ENCODE assay signal across 30 cellular contexts in genomic region chr6:106107043-106107613, GRCh38. TPM values are rescaled to one million over a fixed set of nuclear protein-coding genes. Genes with fewer than 3 reads are reported as not detected.
A peak's percentile ranks its signal among the peaks of the same experiment; 100 is the strongest.
DNase-seq lines count a peak whose midpoint lies in the region; ATAC-seq and FAIRE-seq lines count a peak whose summit lies in the region.
"Had no signal": no experiment of that assay in that cellular context is flagged by ENCODE, and none has a peak within 500 bp of the region (broad histone marks: within the 10 kb centered on the region; RNA-seq: fewer than 3 reads in every experiment).

No MANE protein-coding gene starts in this region.

- H3K27ac Mint-ChIP-seq in activated T-cell treated with anti-CD3 and anti-CD28 coated beads, Interleukin-2, amount 50 U/mL, for 24 hours = peak overlapping the region; percentile 42
- H3K27ac Mint-ChIP-seq in activated T-helper 1 cell treated with anti-CD3 and anti-CD28 coated beads, Interleukin-12 subunit alpha, Interleukin-12 subunit beta, Interleukin-2, Interleukin-4 antibody, amounts not matched to agents 30 ng/mL and 10 ng/mL and 1 ng/mL, durations not matched to agents 14 hours and 24 hours and 36 hours = peak overlapping the region; percentile 46
- H3K27ac Mint-ChIP-seq in natural killer cell treated with Interleukin-12 subunit alpha and Interleukin-12 subunit beta and Interleukin-15 and Interleukin-18, amount 100 ng/mL, for 72 hours = peak overlapping the region; percentile 96 to 100
- H3K27ac Mint-ChIP-seq: endodermal cell, nephron had no signal

- peaks cover 2% of the 10 kb centered on the region for H3K9me3 Mint-ChIP-seq in activated T-cell treated with anti-CD3 and anti-CD28 coated beads, Interleukin-2, amount 50 U/mL, for 24 hours
- H3K9me3 Mint-ChIP-seq in activated T-helper 1 cell treated with anti-CD3 and anti-CD28 coated beads, Interleukin-12 subunit alpha, Interleukin-12 subunit beta, Interleukin-2, Interleukin-4 antibody, amounts not matched to agents 30 ng/mL and 10 ng/mL and 1 ng/mL, durations not matched to agents 14 hours and 24 hours and 36 hours = no peaks in the 10 kb centered on the region
- H3K9me3 Mint-ChIP-seq in natural killer cell treated with Interleukin-12 subunit alpha and Interleukin-12 subunit beta and Interleukin-15 and Interleukin-18, amount 100 ng/mL, for 72 hours = no peaks in the 10 kb centered on the region
- H3K9me3 Mint-ChIP-seq: endodermal cell, IgD-negative memory B cell, nephron had no signal

- peak; percentile 37 to 61 for ATAC-seq in natural killer cell treated with Interleukin-12 subunit alpha and Interleukin-12 subunit beta and Interleukin-15 and Interleukin-18, amount 100 ng/mL, for 72 hours
- ATAC-seq: left ventricle myocardium superior, pancreas had no signal

- H3K36me3 Mint-ChIP-seq in activated T-cell treated with anti-CD3 and anti-CD28 coated beads, Interleukin-2, amount 50 U/mL, for 24 hours (ENCODE audit: low read depth) = peaks cover 78% of the 10 kb centered on the region
- peaks cover 75% of the 10 kb centered on the region for H3K36me3 Mint-ChIP-seq in activated T-helper 1 cell treated with anti-CD3 and anti-CD28 coated beads, Interleukin-12 subunit alpha, Interleukin-12 subunit beta, Interleukin-2, Interleukin-4 antibody, amounts not matched to agents 30 ng/mL and 10 ng/mL and 1 ng/mL, durations not matched to agents 14 hours and 24 hours and 36 hours (ENCODE audit: low read depth)
- peaks cover 61% of the 10 kb centered on the region for H3K36me3 Mint-ChIP-seq in natural killer cell treated with Interleukin-12 subunit alpha and Interleukin-12 subunit beta and Interleukin-15 and Interleukin-18, amount 100 ng/mL, for 72 hours

- peak overlapping the region; percentile 8 for H3K4me3 Mint-ChIP-seq in activated T-cell treated with anti-CD3 and anti-CD28 coated beads, Interleukin-2, amount 50 U/mL, for 24 hours
- H3K4me3 Mint-ChIP-seq in activated T-helper 1 cell treated with anti-CD3 and anti-CD28 coated beads, Interleukin-12 subunit alpha, Interleukin-12 subunit beta, Interleukin-2, Interleukin-4 antibody, amounts not matched to agents 30 ng/mL and 10 ng/mL and 1 ng/mL, durations not matched to agents 14 hours and 24 hours and 36 hours = peak overlapping the region; percentile 43
- peak overlapping the region; percentile 98 for H3K4me3 Mint-ChIP-seq in natural killer cell treated with Interleukin-12 subunit alpha and Interleukin-12 subunit beta and Interleukin-15 and Interleukin-18, amount 100 ng/mL, for 72 hours
- H3K4me3 Mint-ChIP-seq: endodermal cell, nephron had no signal

- intact Hi-C loops in activated T-helper 1 cell treated with anti-CD3 and anti-CD28 coated beads, Interleukin-12 subunit alpha, Interleukin-12 subunit beta, Interleukin-2, Interleukin-4 antibody, amounts not matched to agents 30 ng/mL and 10 ng/mL and 1 ng/mL, durations not matched to agents 14 hours and 24 hours and 36 hours (cut with micrococcal nuclease) = no loop called here

- peak; percentile 44 for FAIRE-seq in GM19239 (lab: Jason Lieb, UNC)
- FAIRE-seq: bronchial epithelial cell, D721Med, pancreas had no signal

- peaks cover 15% of the 10 kb centered on the region for H3K27me3 Mint-ChIP-seq in activated T-cell treated with anti-CD3 and anti-CD28 coated beads, Interleukin-2, amount 50 U/mL, for 24 hours
- H3K27me3 Mint-ChIP-seq in activated T-helper 1 cell treated with anti-CD3 and anti-CD28 coated beads, Interleukin-12 subunit alpha, Interleukin-12 subunit beta, Interleukin-2, Interleukin-4 antibody, amounts not matched to agents 30 ng/mL and 10 ng/mL and 1 ng/mL, durations not matched to agents 14 hours and 24 hours and 36 hours (ENCODE audit: insufficient read depth) = no peaks in the 10 kb centered on the region
- no peaks in the 10 kb centered on the region for H3K27me3 Mint-ChIP-seq in natural killer cell treated with Interleukin-12 subunit alpha and Interleukin-12 subunit beta and Interleukin-15 and Interleukin-18, amount 100 ng/mL, for 72 hours
- H3K27me3 Mint-ChIP-seq: IgD-negative memory B cell had no signal

- DNase-seq in activated T-cell treated with anti-CD3 and anti-CD28 coated beads, Interleukin-2, amount 50 U/mL, for 24 hours = no peak
- DNase-seq in activated T-cell treated with anti-CD3 and anti-CD28 coated beads, Interleukin-2, amount 50 U/mL, for 48 hours = no peak
- DNase-seq in GM19239 (ENCODE audit: insufficient read length, low spot score) = no peak
- no peak for DNase-seq in activated T-helper 1 cell treated with anti-CD3 and anti-CD28 coated beads, Interleukin-12 subunit alpha, Interleukin-12 subunit beta, Interleukin-2, Interleukin-4 antibody, amounts not matched to agents 30 ng/mL and 10 ng/mL and 1 ng/mL, durations not matched to agents 14 hours and 24 hours and 36 hours (ENCODE audit: low spot score)
- no peak for DNase-seq in natural killer cell treated with Interleukin-12 subunit alpha and Interleukin-12 subunit beta and Interleukin-15 and Interleukin-18, amount 100 ng/mL, for 72 hours (ENCODE audit: low spot score)
- no peak for DNase-seq in NCI-H146 treated with DMSO at 0.1 percent for 48 hours (lab: John Stamatoyannopoulos, UW; ENCODE audit: unreplicated experiment)
- DNase-seq in NCI-H69 (lab: John Stamatoyannopoulos, UW) = no peak
- no peak for DNase-seq in NCI-H187 (lab: John Stamatoyannopoulos, UW)
- DNase-seq: activated CD8-positive, alpha-beta memory T cell treated with anti-CD3 and anti-CD28 coated beads, Interleukin-2, amount 50 U/mL, for 48 hours; activated naive CD4-positive, alpha-beta T cell treated with Interleukin-2 at 50 U/mL for 16 hours; amygdala; cortex of kidney; endodermal cell; HCEC 1CT; islet precursor cell; left ventricle myocardium superior; midbrain; NCI-H1436; NCI-H510A; NK-92 treated with Interleukin-12 subunit alpha and Interleukin-12 subunit beta, amount 100 ng/mL, for 24 hours; pancreas; SIG-M5; stimulated activated CD4-positive, alpha-beta T cell treated with anti-CD3 and anti-CD28 coated beads, Interleukin-4, amount 100 ng/mL, for 1 hour; stimulated activated naive CD4-positive, alpha-beta T cell; SW 1271; thyroid gland had no signal

- H3K4me1 Mint-ChIP-seq in activated T-cell treated with anti-CD3 and anti-CD28 coated beads, Interleukin-2, amount 50 U/mL, for 24 hours (ENCODE audit: low read depth) = peaks cover 78% of the 10 kb centered on the region
- peaks cover 91% of the 10 kb centered on the region for H3K4me1 Mint-ChIP-seq in activated T-helper 1 cell treated with anti-CD3 and anti-CD28 coated beads, Interleukin-12 subunit alpha, Interleukin-12 subunit beta, Interleukin-2, Interleukin-4 antibody, amounts not matched to agents 30 ng/mL and 10 ng/mL and 1 ng/mL, durations not matched to agents 14 hours and 24 hours and 36 hours (ENCODE audit: low read depth)
- peaks cover 78 to 84% of the 10 kb centered on the region in 2 donors for H3K4me1 Mint-ChIP-seq in natural killer cell treated with Interleukin-12 subunit alpha and Interleukin-12 subunit beta and Interleukin-15 and Interleukin-18, amount 100 ng/mL, for 72 hours (ENCODE audit: low read depth in 2 of 2)

RNA-seq across cellular contexts. Expression of gene PRDM1, which starts 21.0 kb away (rescaled TPM):
- total RNA-seq in activated T-helper 1 cell treated with anti-CD3 and anti-CD28 coated beads, Interleukin-12 subunit alpha, Interleukin-12 subunit beta, Interleukin-2, Interleukin-4 antibody, amounts not matched to agents 30 ng/mL and 10 ng/mL and 1 ng/mL, durations not matched to agents 14 hours and 24 hours and 36 hours = 74.1 and 78.8 TPM in 2 replicates
- total RNA-seq in natural killer cell treated with Interleukin-12 subunit alpha and Interleukin-12 subunit beta and Interleukin-15 and Interleukin-18, amount 100 ng/mL, for 72 hours = 100 to 1,000 TPM; 174 to 192 TPM

Comparison
In these comparisons a context has a peak if more than half of its experiments do, and no peak if none do; other contexts are left out.
1. H3K27ac Mint-ChIP-seq: peak in every context shown above with its lines; median percentile 98 in natural killer cell treated with Interleukin-12 subunit alpha and Interleukin-12 subunit beta and Interleukin-15 and Interleukin-18, amount 100 ng/mL, for 72 hours; 46 in activated T-helper 1 cell treated with anti-CD3 and anti-CD28 coated beads, Interleukin-12 subunit alpha, Interleukin-12 subunit beta, Interleukin-2, Interleukin-4 antibody, amounts not matched to agents 30 ng/mL and 10 ng/mL and 1 ng/mL, durations not matched to agents 14 hours and 24 hours and 36 hours; 42 in activated T-cell treated with anti-CD3 and anti-CD28 coated beads, Interleukin-2, amount 50 U/mL, for 24 hours.
2. H3K4me3 Mint-ChIP-seq: peak in every context shown above with its lines; median percentile 98 in natural killer cell treated with Interleukin-12 subunit alpha and Interleukin-12 subunit beta and Interleukin-15 and Interleukin-18, amount 100 ng/mL, for 72 hours; 43 in activated T-helper 1 cell treated with anti-CD3 and anti-CD28 coated beads, Interleukin-12 subunit alpha, Interleukin-12 subunit beta, Interleukin-2, Interleukin-4 antibody, amounts not matched to agents 30 ng/mL and 10 ng/mL and 1 ng/mL, durations not matched to agents 14 hours and 24 hours and 36 hours; 8 in activated T-cell treated with anti-CD3 and anti-CD28 coated beads, Interleukin-2, amount 50 U/mL, for 24 hours.